Comparison of ENCODE assay signal across 2 cellular contexts in the genomic region with DNA sequence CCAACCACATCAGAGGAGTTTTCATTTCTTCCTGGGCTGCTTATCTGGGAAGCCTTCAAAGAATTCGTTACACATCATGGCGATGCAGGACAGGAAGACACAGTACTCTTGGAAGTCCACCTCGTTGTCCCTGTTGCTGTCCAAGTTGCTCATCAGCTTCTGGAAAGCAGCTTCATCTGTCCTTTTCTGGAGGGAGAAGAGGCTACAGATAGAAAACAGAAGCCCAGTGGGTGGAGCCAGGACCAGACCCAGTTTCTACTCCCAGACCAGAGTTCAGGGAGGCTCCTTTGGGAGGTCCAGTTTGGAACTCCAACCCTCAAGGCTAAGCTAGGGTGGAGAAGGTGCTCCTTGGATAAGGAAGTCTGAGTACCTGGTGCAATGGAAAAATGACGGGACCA.
A peak's percentile ranks its signal among the peaks of the same experiment; 100 is the strongest.
TF ChIP-seq lines count a peak whose summit lies in the region.

No MANE protein-coding gene starts in this region.

TF ChIP-seq in A549, 52 proteins besides CTCF, POLR2A, EP300 and RAD21:
- TF ChIP-seq CBX2 (IDR thresholded peaks at IDR 0.05; ENCODE audit: borderline replicate concordance, low read depth) = no peak
- TF ChIP-seq ZNF302 (CRISPR knock-in tag; IDR thresholded peaks at IDR 0.05) = no peak
- no peak for TF ChIP-seq RARB (CRISPR knock-in tag; IDR thresholded peaks at IDR 0.05)
- TF ChIP-seq MAFK (IDR thresholded peaks at IDR 0.05; ENCODE audit: partially characterized antibody) = no peak
- TF ChIP-seq CHD2 (IDR thresholded peaks at IDR 0.05; ENCODE audit: low read length, partially characterized antibody) = no peak
- TF ChIP-seq RNF2 (IDR thresholded peaks at IDR 0.05; ENCODE audit: borderline replicate concordance, low read depth) = no peak
- no peak for TF ChIP-seq EHF (CRISPR knock-in tag; IDR thresholded peaks at IDR 0.05)
- no peak for TF ChIP-seq RFX5 (IDR thresholded peaks at IDR 0.05)
- TF ChIP-seq JUNB (IDR thresholded peaks at IDR 0.05) = no peak
- no peak for TF ChIP-seq NFE2L2 (conservative IDR thresholded peaks at IDR 0.05; ENCODE audit: low read length)
- TF ChIP-seq HOXB5 (CRISPR knock-in tag; IDR thresholded peaks at IDR 0.05) = no peak
- no peak for TF ChIP-seq FOSB (CRISPR knock-in tag; IDR thresholded peaks at IDR 0.05)
- no peak for TF ChIP-seq FOXS1 (CRISPR knock-in tag; IDR thresholded peaks at IDR 0.05)
- TF ChIP-seq SMC3 (IDR thresholded peaks at IDR 0.05) = no peak
- TF ChIP-seq PHF8 (IDR thresholded peaks at IDR 0.05; ENCODE audit: borderline replicate concordance, low read depth) = no peak
- no peak for TF ChIP-seq HDAC2 (IDR thresholded peaks at IDR 0.05)
- TF ChIP-seq ESRRA (IDR thresholded peaks at IDR 0.05; ENCODE audit: borderline replicate concordance, low read length) = no peak
- no peak for TF ChIP-seq ZC3H11A (IDR thresholded peaks at IDR 0.05)
- no peak for TF ChIP-seq HOXB13 (CRISPR knock-in tag; IDR thresholded peaks at IDR 0.05; ENCODE audit: low read depth)
- TF ChIP-seq, protein P1, sequence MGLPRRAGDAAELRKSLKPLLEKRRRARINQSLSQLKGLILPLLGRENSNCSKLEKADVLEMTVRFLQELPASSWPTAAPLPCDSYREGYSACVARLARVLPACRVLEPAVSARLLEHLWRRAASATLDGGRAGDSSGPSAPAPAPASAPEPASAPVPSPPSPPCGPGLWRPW (IDR thresholded peaks at IDR 0.05) = no peak

TF ChIP-seq in HCT116, 20 proteins besides CTCF, POLR2A, EP300 and RAD21:
- TF ChIP-seq REST (IDR thresholded peaks at IDR 0.05; ENCODE audit: low read depth) (no peak), SP1 (IDR thresholded peaks at IDR 0.05; ENCODE audit: low read depth) (no peak), POLR2AphosphoS5 (IDR thresholded peaks at IDR 0.05; ENCODE audit: low read depth, low read length) (peak; percentile 27; the same call in 1 of the 2 replicates)
